13 cellular contexts compared by ENCODE assay signal in the genomic region with DNA sequence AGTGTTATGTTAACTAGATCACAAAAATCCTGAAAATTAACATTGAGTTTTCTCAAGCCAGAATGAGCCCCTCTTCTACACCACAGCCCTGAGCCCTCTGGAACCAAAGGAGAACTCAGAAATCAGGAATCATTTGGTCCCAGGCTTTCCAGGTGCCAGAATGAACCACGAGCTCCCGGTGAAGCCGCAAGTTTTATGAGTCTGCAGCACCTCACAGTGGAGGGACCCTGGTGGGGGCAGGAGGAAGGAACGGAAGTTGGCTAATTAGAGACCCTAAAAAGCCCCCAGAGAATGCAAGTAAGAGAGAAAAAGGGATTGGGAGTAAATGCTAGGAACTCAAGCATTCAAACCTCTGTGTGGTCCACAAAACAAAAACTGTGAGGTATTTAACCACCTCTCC. TPM values are rescaled to one million over a fixed set of nuclear protein-coding genes. Genes with fewer than 3 reads are reported as not detected.
DNase-seq lines count a peak whose midpoint lies in the region; ATAC-seq, FAIRE-seq and TF ChIP-seq lines count a peak whose summit lies in the region.
"Had no signal": no experiment of that assay in that cellular context is flagged by ENCODE, and none has a peak within 500 bp of the region (broad histone marks: within the 10 kb centered on the region; RNA-seq: fewer than 3 reads in every experiment).

No MANE protein-coding gene starts in this region.

- H3K27me3 ChIP-seq in H7 (ENCODE audit: control insufficient read depth, insufficient read depth, low read length) (no peaks in the 10 kb centered on the region), astrocyte (ENCODE audit: insufficient read depth, low read length) (no peaks in the 10 kb centered on the region)
- H3K27me3 ChIP-seq: neutrophil, testis had no signal

- H3K4me3 Mint-ChIP-seq in astrocyte (ENCODE audit: unreplicated experiment) (no peak overlapping the region), T-helper 17 cell (no peak overlapping the region)
- H3K4me3 Mint-ChIP-seq: immature natural killer cell had no signal

- no peaks in the 10 kb centered on the region for H3K9me3 ChIP-seq in astrocyte (ENCODE audit: insufficient read depth, low read depth, low read length)
- H3K9me3 ChIP-seq in T-helper 17 cell (ENCODE audit: control insufficient read depth, low read length, poor library complexity, severe bottlenecking): no peaks in the 10 kb centered on the region
- H3K9me3 ChIP-seq: neutrophil, testis had no signal

- no peak overlapping the region for H2AFZ ChIP-seq in astrocyte (ENCODE audit: low read depth, low read length)

- DNase-seq in H7: peak; percentile 82
- no peak for DNase-seq in astrocyte (ENCODE audit: low read depth)
- peak; percentile 73 for DNase-seq in iPS-NIHi7 (ENCODE audit: extremely low spot score)
- DNase-seq in SKM-1 (lab: John Stamatoyannopoulos, UW; ENCODE audit: unreplicated experiment): no peak
- no peak for DNase-seq in RPMI8226
- no peak for DNase-seq in T-helper 17 cell
- DNase-seq: effector CD4-positive, alpha-beta T cell; immature natural killer cell; NCI-H2171; stimulated activated CD4-positive, alpha-beta T cell treated with anti-CD3 and anti-CD28 coated beads, Interleukin-2, amount 100 ng/mL, for 48 hours had no signal

- ATAC-seq in T-helper 17 cell: no peak

- H3K36me3 ChIP-seq in H7 (replicated peaks; ENCODE audit: control insufficient read depth, insufficient read depth, low read length) (no peaks in the 10 kb centered on the region), astrocyte (ENCODE audit: insufficient read depth, low read length) (no peaks in the 10 kb centered on the region)
- H3K36me3 ChIP-seq: neutrophil had no signal

- H3K79me2 ChIP-seq in astrocyte (ENCODE audit: insufficient read depth, low read length): no peaks in the 10 kb centered on the region

- H3K36me3 Mint-ChIP-seq in astrocyte (ENCODE audit: low read depth, unreplicated experiment) (no peaks in the 10 kb centered on the region), T-helper 17 cell (ENCODE audit: low read depth) (peaks cover 3% of the 10 kb centered on the region)
- H3K36me3 Mint-ChIP-seq: immature natural killer cell had no signal

- no peaks in the 10 kb centered on the region for H3K9me3 Mint-ChIP-seq in astrocyte (ENCODE audit: unreplicated experiment)

- H3K4me3 ChIP-seq in H7 (ENCODE audit: insufficient read depth, low read depth, low read length) (no peak overlapping the region), astrocyte (ENCODE audit: insufficient read depth, low read depth, low read length) (no peak overlapping the region)
- H3K4me3 ChIP-seq: testis had no signal

- H3K27me3 Mint-ChIP-seq in astrocyte (ENCODE audit: low read depth, unreplicated experiment) (peaks cover 7% of the 10 kb centered on the region), T-helper 17 cell (no peaks in the 10 kb centered on the region)

- H3K4me1 Mint-ChIP-seq in astrocyte (ENCODE audit: low read depth, unreplicated experiment) (peaks cover 7% of the 10 kb centered on the region), T-helper 17 cell (peaks cover 36% of the 10 kb centered on the region)

- H4K20me1 ChIP-seq in astrocyte (ENCODE audit: insufficient read depth, low read length): no peaks in the 10 kb centered on the region

- peak; percentile 13 for TF ChIP-seq CTCF in C4-2B (conservative IDR thresholded peaks at IDR 0.05)
- TF ChIP-seq CTCF in astrocyte (IDR thresholded peaks at IDR 0.05; ENCODE audit: insufficient read depth, low read depth, low read length): peak; percentile 19

- H3K4me1 ChIP-seq in astrocyte (ENCODE audit: insufficient read depth, low read length): peaks cover 24% of the 10 kb centered on the region
- H3K4me1 ChIP-seq: testis had no signal

- H3K4me2 ChIP-seq in astrocyte (ENCODE audit: low read length): no peak overlapping the region

- H3K27ac ChIP-seq in C4-2B (no peak overlapping the region), astrocyte (ENCODE audit: low read depth, low read length) (no peak overlapping the region)
- H3K27ac ChIP-seq: neutrophil, testis had no signal

- FAIRE-seq in astrocyte (lab: Jason Lieb, UNC): no peak

- H3K27ac Mint-ChIP-seq in astrocyte (ENCODE audit: unreplicated experiment) (no peak overlapping the region), T-helper 17 cell (no peak overlapping the region)
- H3K27ac Mint-ChIP-seq: immature natural killer cell had no signal

- no peak overlapping the region for H3K9ac ChIP-seq in astrocyte (ENCODE audit: low read length)

RNA-seq across cellular contexts. Expression of a gene that starts 52.9 kb away (rescaled TPM):
- total RNA-seq in H7 (2014; rRNA removed; shearing (Covaris generic)): 0.33 and 1.9 TPM in 2 replicates
- not detected in 2 replicates for total RNA-seq in astrocyte
- total RNA-seq in T-helper 17 cell: under 1 TPM in 1 of 2 donors, not detected in 1; 0.67 TPM

Comparison
In these comparisons a context has a peak if more than half of its experiments do, and no peak if none do; other contexts are left out.
1. DNase-seq: peak in H7 (single experiment) and iPS-NIHi7 (single experiment); none in astrocyte (single experiment), SKM-1 (single experiment), RPMI8226 (single experiment) and T-helper 17 cell (0 of 3).